2 cellular contexts compared by ENCODE assay signal in the genomic region with DNA sequence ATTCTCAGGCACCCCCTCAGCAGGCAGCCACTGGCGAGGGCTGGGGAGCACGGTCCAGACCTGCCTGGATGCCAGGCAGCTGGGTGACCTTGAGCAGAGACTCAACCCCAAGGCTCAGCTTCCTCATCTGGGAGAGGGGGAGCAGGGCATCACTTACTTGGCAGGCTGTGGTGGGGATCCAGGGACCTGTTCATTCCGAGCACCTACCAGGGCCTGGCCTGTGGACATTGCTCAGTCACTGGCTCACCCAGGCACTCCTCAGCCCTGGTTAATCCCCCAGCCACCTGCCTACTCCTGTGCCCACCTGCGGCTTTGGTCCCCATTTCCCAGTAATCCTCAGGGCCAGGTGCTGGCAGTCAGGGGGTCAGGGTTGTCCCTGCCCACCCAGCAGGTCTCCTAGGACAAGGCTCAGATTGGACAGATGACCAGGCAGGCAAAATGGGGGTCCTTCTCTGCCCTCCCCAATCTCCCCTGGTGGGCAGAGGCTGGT.
TF ChIP-seq lines count a peak whose summit lies in the region.

No MANE protein-coding gene starts in this region.

TF ChIP-seq in SK-N-SH, 30 proteins besides CTCF, POLR2A, EP300 and RAD21:
- TF ChIP-seq, protein P1, sequence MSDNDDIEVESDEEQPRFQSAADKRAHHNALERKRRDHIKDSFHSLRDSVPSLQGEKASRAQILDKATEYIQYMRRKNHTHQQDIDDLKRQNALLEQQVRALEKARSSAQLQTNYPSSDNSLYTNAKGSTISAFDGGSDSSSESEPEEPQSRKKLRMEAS (IDR thresholded peaks at IDR 0.05; ENCODE audit: low read depth): no peak
- TF ChIP-seq, protein P2, sequence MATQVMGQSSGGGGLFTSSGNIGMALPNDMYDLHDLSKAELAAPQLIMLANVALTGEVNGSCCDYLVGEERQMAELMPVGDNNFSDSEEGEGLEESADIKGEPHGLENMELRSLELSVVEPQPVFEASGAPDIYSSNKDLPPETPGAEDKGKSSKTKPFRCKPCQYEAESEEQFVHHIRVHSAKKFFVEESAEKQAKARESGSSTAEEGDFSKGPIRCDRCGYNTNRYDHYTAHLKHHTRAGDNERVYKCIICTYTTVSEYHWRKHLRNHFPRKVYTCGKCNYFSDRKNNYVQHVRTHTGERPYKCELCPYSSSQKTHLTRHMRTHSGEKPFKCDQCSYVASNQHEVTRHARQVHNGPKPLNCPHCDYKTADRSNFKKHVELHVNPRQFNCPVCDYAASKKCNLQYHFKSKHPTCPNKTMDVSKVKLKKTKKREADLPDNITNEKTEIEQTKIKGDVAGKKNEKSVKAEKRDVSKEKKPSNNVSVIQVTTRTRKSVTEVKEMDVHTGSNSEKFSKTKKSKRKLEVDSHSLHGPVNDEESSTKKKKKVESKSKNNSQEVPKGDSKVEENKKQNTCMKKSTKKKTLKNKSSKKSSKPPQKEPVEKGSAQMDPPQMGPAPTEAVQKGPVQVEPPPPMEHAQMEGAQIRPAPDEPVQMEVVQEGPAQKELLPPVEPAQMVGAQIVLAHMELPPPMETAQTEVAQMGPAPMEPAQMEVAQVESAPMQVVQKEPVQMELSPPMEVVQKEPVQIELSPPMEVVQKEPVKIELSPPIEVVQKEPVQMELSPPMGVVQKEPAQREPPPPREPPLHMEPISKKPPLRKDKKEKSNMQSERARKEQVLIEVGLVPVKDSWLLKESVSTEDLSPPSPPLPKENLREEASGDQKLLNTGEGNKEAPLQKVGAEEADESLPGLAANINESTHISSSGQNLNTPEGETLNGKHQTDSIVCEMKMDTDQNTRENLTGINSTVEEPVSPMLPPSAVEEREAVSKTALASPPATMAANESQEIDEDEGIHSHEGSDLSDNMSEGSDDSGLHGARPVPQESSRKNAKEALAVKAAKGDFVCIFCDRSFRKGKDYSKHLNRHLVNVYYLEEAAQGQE (IDR thresholded peaks at IDR 0.05; ENCODE audit: low read depth, low read length): no peak
- no peak for TF ChIP-seq RFX5 (IDR thresholded peaks at IDR 0.05; ENCODE audit: low read length)
- no peak for TF ChIP-seq FOXM1 (IDR thresholded peaks at IDR 0.05; ENCODE audit: low read depth)
- TF ChIP-seq JUND (IDR thresholded peaks at IDR 0.05): no peak
TF ChIP-seq in SK-N-SH: peak in this region for 0.

TF ChIP-seq in SK-N-SH treated with all-trans-retinoic acid at 6 μM for 48 hours, 23 proteins besides CTCF, POLR2A, EP300 and RAD21:
- TF ChIP-seq CSDC2 (CRISPR knock-in tag; IDR thresholded peaks at IDR 0.05) (no peak), ZNF565 (CRISPR knock-in tag; conservative IDR thresholded peaks at IDR 0.05; ENCODE audit: low read depth) (no peak), GLIS3 (CRISPR knock-in tag; IDR thresholded peaks at IDR 0.05) (no peak), ISL1 (CRISPR knock-in tag; IDR thresholded peaks at IDR 0.05) (no peak), TCF4 (CRISPR knock-in tag; IDR thresholded peaks at IDR 0.05; ENCODE audit: borderline replicate concordance) (no peak), RARB (CRISPR knock-in tag; IDR thresholded peaks at IDR 0.05) (no peak), ZFP3 (CRISPR knock-in tag; IDR thresholded peaks at IDR 0.05) (no peak), ARNTL (CRISPR knock-in tag; IDR thresholded peaks at IDR 0.05; ENCODE audit: borderline replicate concordance, low read depth) (no peak), ZNF70 (CRISPR knock-in tag; IDR thresholded peaks at IDR 0.05) (no peak), ESRRG (CRISPR knock-in tag; IDR thresholded peaks at IDR 0.05) (no peak)
- TF ChIP-seq, protein P3, sequence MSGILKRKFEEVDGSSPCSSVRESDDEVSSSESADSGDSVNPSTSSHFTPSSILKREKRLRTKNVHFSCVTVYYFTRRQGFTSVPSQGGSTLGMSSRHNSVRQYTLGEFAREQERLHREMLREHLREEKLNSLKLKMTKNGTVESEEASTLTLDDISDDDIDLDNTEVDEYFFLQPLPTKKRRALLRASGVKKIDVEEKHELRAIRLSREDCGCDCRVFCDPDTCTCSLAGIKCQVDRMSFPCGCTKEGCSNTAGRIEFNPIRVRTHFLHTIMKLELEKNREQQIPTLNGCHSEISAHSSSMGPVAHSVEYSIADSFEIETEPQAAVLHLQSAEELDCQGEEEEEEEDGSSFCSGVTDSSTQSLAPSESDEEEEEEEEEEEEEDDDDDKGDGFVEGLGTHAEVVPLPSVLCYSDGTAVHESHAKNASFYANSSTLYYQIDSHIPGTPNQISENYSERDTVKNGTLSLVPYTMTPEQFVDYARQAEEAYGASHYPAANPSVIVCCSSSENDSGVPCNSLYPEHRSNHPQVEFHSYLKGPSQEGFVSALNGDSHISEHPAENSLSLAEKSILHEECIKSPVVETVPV (CRISPR knock-in tag; IDR thresholded peaks at IDR 0.05): no peak
- TF ChIP-seq, protein P4, sequence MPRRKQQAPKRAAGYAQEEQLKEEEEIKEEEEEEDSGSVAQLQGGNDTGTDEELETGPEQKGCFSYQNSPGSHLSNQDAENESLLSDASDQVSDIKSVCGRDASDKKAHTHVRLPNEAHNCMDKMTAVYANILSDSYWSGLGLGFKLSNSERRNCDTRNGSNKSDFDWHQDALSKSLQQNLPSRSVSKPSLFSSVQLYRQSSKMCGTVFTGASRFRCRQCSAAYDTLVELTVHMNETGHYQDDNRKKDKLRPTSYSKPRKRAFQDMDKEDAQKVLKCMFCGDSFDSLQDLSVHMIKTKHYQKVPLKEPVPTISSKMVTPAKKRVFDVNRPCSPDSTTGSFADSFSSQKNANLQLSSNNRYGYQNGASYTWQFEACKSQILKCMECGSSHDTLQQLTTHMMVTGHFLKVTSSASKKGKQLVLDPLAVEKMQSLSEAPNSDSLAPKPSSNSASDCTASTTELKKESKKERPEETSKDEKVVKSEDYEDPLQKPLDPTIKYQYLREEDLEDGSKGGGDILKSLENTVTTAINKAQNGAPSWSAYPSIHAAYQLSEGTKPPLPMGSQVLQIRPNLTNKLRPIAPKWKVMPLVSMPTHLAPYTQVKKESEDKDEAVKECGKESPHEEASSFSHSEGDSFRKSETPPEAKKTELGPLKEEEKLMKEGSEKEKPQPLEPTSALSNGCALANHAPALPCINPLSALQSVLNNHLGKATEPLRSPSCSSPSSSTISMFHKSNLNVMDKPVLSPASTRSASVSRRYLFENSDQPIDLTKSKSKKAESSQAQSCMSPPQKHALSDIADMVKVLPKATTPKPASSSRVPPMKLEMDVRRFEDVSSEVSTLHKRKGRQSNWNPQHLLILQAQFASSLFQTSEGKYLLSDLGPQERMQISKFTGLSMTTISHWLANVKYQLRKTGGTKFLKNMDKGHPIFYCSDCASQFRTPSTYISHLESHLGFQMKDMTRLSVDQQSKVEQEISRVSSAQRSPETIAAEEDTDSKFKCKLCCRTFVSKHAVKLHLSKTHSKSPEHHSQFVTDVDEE (CRISPR knock-in tag; IDR thresholded peaks at IDR 0.05): no peak
- TF ChIP-seq, protein P5, sequence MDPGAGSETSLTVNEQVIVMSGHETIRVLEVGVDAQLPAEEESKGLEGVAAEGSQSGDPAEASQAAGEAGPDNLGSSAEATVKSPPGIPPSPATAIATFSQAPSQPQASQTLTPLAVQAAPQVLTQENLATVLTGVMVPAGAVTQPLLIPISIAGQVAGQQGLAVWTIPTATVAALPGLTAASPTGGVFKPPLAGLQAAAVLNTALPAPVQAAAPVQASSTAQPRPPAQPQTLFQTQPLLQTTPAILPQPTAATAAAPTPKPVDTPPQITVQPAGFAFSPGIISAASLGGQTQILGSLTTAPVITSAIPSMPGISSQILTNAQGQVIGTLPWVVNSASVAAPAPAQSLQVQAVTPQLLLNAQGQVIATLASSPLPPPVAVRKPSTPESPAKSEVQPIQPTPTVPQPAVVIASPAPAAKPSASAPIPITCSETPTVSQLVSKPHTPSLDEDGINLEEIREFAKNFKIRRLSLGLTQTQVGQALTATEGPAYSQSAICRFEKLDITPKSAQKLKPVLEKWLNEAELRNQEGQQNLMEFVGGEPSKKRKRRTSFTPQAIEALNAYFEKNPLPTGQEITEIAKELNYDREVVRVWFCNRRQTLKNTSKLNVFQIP (CRISPR knock-in tag; IDR thresholded peaks at IDR 0.05; ENCODE audit: borderline replicate concordance, low read depth): no peak
